ENCODE assay signal across 1 cellular context in the genomic region with DNA sequence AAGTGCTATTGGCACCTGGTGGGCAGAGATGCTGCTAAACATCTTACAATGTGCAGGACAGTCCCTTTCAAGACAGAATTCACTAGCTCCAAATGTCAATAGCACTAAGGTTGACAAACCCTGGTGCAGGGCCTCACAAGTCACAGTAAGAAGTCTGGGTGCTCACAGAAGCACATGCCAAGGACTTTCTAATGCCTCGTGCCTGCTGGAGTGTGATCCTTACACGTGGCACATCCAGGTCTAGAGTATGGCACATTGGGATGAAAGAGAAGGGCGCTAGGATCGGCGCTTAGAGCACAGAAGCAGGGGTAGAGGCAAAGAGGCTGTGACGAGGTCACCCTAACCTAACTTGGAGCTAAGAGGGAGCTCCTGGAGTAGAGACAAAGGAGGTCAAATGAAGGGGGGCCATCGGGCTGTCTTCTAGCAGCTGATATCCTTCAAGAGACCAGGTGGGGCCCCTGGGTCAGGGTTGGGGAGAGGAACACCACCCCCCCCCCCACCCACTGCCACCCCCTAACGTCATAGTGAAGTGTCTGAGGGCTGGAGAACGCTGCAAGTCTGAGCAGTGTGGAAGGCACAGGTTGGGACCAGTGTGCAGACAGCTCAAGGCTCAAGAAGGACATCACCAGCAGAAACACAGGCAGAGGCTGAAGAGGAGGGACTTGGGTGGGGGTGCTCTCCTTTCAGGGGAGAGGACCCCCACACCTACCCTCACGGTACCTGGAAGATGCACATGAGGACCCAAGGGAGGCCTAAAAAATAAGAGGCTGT.
TF ChIP-seq lines count a peak whose summit lies in the region.

No MANE protein-coding gene starts in this region.

TF ChIP-seq in WTC11, 78 proteins besides CTCF, POLR2A, EP300 and RAD21 (continued from another document):
- TF ChIP-seq, protein P1, sequence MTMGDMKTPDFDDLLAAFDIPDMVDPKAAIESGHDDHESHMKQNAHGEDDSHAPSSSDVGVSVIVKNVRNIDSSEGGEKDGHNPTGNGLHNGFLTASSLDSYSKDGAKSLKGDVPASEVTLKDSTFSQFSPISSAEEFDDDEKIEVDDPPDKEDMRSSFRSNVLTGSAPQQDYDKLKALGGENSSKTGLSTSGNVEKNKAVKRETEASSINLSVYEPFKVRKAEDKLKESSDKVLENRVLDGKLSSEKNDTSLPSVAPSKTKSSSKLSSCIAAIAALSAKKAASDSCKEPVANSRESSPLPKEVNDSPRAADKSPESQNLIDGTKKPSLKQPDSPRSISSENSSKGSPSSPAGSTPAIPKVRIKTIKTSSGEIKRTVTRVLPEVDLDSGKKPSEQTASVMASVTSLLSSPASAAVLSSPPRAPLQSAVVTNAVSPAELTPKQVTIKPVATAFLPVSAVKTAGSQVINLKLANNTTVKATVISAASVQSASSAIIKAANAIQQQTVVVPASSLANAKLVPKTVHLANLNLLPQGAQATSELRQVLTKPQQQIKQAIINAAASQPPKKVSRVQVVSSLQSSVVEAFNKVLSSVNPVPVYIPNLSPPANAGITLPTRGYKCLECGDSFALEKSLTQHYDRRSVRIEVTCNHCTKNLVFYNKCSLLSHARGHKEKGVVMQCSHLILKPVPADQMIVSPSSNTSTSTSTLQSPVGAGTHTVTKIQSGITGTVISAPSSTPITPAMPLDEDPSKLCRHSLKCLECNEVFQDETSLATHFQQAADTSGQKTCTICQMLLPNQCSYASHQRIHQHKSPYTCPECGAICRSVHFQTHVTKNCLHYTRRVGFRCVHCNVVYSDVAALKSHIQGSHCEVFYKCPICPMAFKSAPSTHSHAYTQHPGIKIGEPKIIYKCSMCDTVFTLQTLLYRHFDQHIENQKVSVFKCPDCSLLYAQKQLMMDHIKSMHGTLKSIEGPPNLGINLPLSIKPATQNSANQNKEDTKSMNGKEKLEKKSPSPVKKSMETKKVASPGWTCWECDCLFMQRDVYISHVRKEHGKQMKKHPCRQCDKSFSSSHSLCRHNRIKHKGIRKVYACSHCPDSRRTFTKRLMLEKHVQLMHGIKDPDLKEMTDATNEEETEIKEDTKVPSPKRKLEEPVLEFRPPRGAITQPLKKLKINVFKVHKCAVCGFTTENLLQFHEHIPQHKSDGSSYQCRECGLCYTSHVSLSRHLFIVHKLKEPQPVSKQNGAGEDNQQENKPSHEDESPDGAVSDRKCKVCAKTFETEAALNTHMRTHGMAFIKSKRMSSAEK (CRISPR knock-in tag; IDR thresholded peaks at IDR 0.05; ENCODE audit: borderline replicate concordance), result no peak
- TF ChIP-seq FOXK1 (CRISPR knock-in tag; IDR thresholded peaks at IDR 0.05) (no peak), NR1H2 (CRISPR knock-in tag; IDR thresholded peaks at IDR 0.05) (no peak), EMX1 (CRISPR knock-in tag; IDR thresholded peaks at IDR 0.05) (no peak), KAT7 (CRISPR knock-in tag; IDR thresholded peaks at IDR 0.05; ENCODE audit: borderline replicate concordance) (no peak), NR3C1 (CRISPR knock-in tag; conservative IDR thresholded peaks at IDR 0.05; ENCODE audit: low read depth) (no peak)
- TF ChIP-seq, protein P2, sequence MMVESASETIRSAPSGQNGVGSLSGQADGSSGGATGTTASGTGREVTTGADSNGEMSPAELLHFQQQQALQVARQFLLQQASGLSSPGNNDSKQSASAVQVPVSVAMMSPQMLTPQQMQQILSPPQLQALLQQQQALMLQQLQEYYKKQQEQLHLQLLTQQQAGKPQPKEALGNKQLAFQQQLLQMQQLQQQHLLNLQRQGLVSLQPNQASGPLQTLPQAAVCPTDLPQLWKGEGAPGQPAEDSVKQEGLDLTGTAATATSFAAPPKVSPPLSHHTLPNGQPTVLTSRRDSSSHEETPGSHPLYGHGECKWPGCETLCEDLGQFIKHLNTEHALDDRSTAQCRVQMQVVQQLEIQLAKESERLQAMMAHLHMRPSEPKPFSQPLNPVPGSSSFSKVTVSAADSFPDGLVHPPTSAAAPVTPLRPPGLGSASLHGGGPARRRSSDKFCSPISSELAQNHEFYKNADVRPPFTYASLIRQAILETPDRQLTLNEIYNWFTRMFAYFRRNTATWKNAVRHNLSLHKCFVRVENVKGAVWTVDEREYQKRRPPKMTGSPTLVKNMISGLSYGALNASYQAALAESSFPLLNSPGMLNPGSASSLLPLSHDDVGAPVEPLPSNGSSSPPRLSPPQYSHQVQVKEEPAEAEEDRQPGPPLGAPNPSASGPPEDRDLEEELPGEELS (CRISPR knock-in tag; IDR thresholded peaks at IDR 0.05), result no peak
